ENCODE assay signal across 8 cellular contexts in the genomic region with DNA sequence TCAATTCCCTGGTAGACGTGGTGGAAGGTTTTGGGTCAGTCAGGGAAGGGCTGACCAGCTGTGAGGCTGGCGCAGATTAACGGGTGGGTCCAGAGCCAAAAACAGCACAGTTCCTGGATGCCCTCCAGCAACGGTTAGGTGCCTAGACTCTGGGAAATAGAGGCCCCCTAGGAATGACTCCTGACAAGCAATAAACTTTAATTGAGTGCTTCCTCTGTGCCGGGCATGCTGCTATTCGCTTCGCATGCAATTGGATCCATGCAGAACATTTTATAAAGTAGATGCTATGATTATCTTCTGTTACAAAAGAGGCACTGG. TPM values are rescaled to one million over a fixed set of nuclear protein-coding genes. Genes with fewer than 3 reads are reported as not detected.
DNase-seq lines count a peak whose midpoint lies in the region; ATAC-seq lines count a peak whose summit lies in the region.

No MANE protein-coding gene starts in this region.

- peak overlapping the region; percentile 57 to 85 (median 75) for H3K4me2 ChIP-seq in BLaER1 treated with 17β-estradiol and CSF1 and Interleukin-3, amounts not matched to agents 10 nM and 100 nM
- peak overlapping the region; percentile 82 for H3K4me2 ChIP-seq in skeletal muscle satellite cell (ENCODE audit: low read length)

- peak overlapping the region; percentile 77 to 92 (median 85) for H3K9ac ChIP-seq in BLaER1 treated with 17β-estradiol and CSF1 and Interleukin-3, amounts not matched to agents 10 nM and 100 nM
- peak overlapping the region; percentile 66 for H3K9ac ChIP-seq in HUES64 (ENCODE audit: low read depth, low read length)
- peak overlapping the region; percentile 95 for H3K9ac ChIP-seq in skeletal muscle satellite cell (ENCODE audit: low read depth, low read length)

- peaks cover 0 to 25% (median 11%) of the 10 kb centered on the region in 11 experiments; a peak in 9 of 22 replicates for H3K36me3 ChIP-seq in BLaER1 treated with 17β-estradiol and CSF1 and Interleukin-3, amounts not matched to agents 10 nM and 100 nM
- peaks cover 26% of the 10 kb centered on the region for H3K36me3 ChIP-seq in HUES64 (ENCODE audit: insufficient read depth, low read length)
- H3K36me3 ChIP-seq in skeletal muscle satellite cell (ENCODE audit: insufficient read depth, low read length), result peaks cover 13% of the 10 kb centered on the region

- H3K4me1 ChIP-seq in BLaER1 treated with 17β-estradiol and CSF1 and Interleukin-3, amounts not matched to agents 10 nM and 100 nM, result peaks cover 22 to 57% (median 38%) of the 10 kb centered on the region in 10 experiments
- H3K4me1 ChIP-seq in HUES64 (ENCODE audit: insufficient read depth, low read length) (no peaks in the 10 kb centered on the region), skeletal muscle satellite cell (ENCODE audit: control insufficient read depth, insufficient read depth, low read length) (peaks cover 23% of the 10 kb centered on the region)

- peak overlapping the region; percentile 79 for H3K27ac Mint-ChIP-seq in activated naive CD8-positive, alpha-beta T cell

- peaks cover 10% of the 10 kb centered on the region for H3K36me3 Mint-ChIP-seq in activated naive CD8-positive, alpha-beta T cell

- H3K4me3 Mint-ChIP-seq in activated naive CD8-positive, alpha-beta T cell, result peak overlapping the region; percentile 80

- H3K4me3 ChIP-seq in BLaER1 treated with 17β-estradiol and CSF1 and Interleukin-3, amounts not matched to agents 10 nM and 100 nM, result peak overlapping the region; percentile 66 to 83 (median 79)
- H3K4me3 ChIP-seq in HUES64 (ENCODE audit: low read length) (peak overlapping the region; percentile 99), skeletal muscle satellite cell (ENCODE audit: low read length) (peak overlapping the region; percentile 85)

- H3K27me3 Mint-ChIP-seq in activated naive CD8-positive, alpha-beta T cell, result no peaks in the 10 kb centered on the region

- peaks cover 5 to 33% (median 22%) of the 10 kb centered on the region in 11 experiments; a peak in 15 of 22 replicates for H4K20me1 ChIP-seq in BLaER1 treated with 17β-estradiol and CSF1 and Interleukin-3, amounts not matched to agents 10 nM and 100 nM

- peaks cover 0 to 34% (median 28%) of the 10 kb centered on the region in 11 experiments; a peak in 18 of 22 replicates for H3K9me3 ChIP-seq in BLaER1 treated with 17β-estradiol and CSF1 and Interleukin-3, amounts not matched to agents 10 nM and 100 nM (replicated peaks in 1 of 11)
- H3K9me3 ChIP-seq in HUES64 (ENCODE audit: insufficient read depth, low read depth, low read length) (no peaks in the 10 kb centered on the region), skeletal muscle satellite cell (replicated peaks; ENCODE audit: low read length) (no peaks in the 10 kb centered on the region)

- H3K27me3 ChIP-seq in BLaER1 treated with 17β-estradiol and CSF1 and Interleukin-3, amounts not matched to agents 10 nM and 100 nM, result peaks cover 75 to 98% (median 88%) of the 10 kb centered on the region in 11 experiments
- H3K27me3 ChIP-seq in HUES64 (ENCODE audit: insufficient read depth, low read length) (no peaks in the 10 kb centered on the region), skeletal muscle satellite cell (ENCODE audit: control insufficient read depth, insufficient read depth, low read length) (no peaks in the 10 kb centered on the region)

- DNase-seq in hepatic stellate cell (ENCODE audit: low spot score) (peak; percentile 20), NCI-H1930 (lab: John Stamatoyannopoulos, UW) (no peak)

- no peaks in the 10 kb centered on the region for H3K9me3 Mint-ChIP-seq in activated naive CD8-positive, alpha-beta T cell (ENCODE audit: low read depth)

- ATAC-seq in GM19395 (IDR thresholded peaks at IDR 0.05; ENCODE audit: unreplicated experiment) (no peak), GM21447 (IDR thresholded peaks at IDR 0.05; ENCODE audit: unreplicated experiment) (no peak)

- H3K4me1 Mint-ChIP-seq in activated naive CD8-positive, alpha-beta T cell (ENCODE audit: low read depth), result peaks cover 43% of the 10 kb centered on the region

- 45% methylated on average over 7 of the region's 7 CpGs for WGBS in HUES64

- H3K27ac ChIP-seq in BLaER1 treated with 17β-estradiol and CSF1 and Interleukin-3, amounts not matched to agents 10 nM and 100 nM, result peak overlapping the region; percentile 71 to 91 (median 86)
- H3K27ac ChIP-seq in HUES64 (ENCODE audit: low read depth, low read length), result no peak overlapping the region

RNA-seq across cellular contexts. Expression of gene ZNF449, which starts 0.7 kb away (rescaled TPM):
- polyA plus RNA-seq in HUES64 (2013, experiment 1 of 2), result 3.8 TPM
- polyA plus RNA-seq in HUES64 (2013, experiment 2 of 2), result 4.7 TPM
- 4.6 and 5.7 TPM in 2 replicates for total RNA-seq in skeletal muscle satellite cell (2012; rRNA removed)

RNA-seq across cellular contexts. Expression of gene ZNF75D, which starts 1.4 kb away (rescaled TPM):
- 3.3 TPM for polyA plus RNA-seq in HUES64 (2013, experiment 1 of 2)
- polyA plus RNA-seq in HUES64 (2013, experiment 2 of 2), result 4.1 TPM
- total RNA-seq in skeletal muscle satellite cell (2012; rRNA removed), result 4.2 and 4.8 TPM in 2 replicates

RNA-seq across cellular contexts. Expression of gene ETDC, which starts 36.0 kb away (rescaled TPM):
- not detected for polyA plus RNA-seq in HUES64 (2013, experiment 1 of 2)
- not detected for polyA plus RNA-seq in HUES64 (2013, experiment 2 of 2)
- total RNA-seq in skeletal muscle satellite cell (2012; rRNA removed), result not detected in 2 replicates
